Comparison of ENCODE assay signal across 8 cellular contexts in genomic region chr19:48872182-48872883, GRCh38. TPM values are rescaled to one million over a fixed set of nuclear protein-coding genes. Genes with fewer than 3 reads are reported as not detected.
DNase-seq lines count a peak whose midpoint lies in the region; ATAC-seq and TF ChIP-seq lines count a peak whose summit lies in the region.

Gene PPP1R15A, plus strand, starts transcription at chr19:48872421. Its CDS starts 813 bp downstream, at chr19:48873234.

- no peaks in the 10 kb centered on the region for H3K9me3 Mint-ChIP-seq in Calu3 (ENCODE audit: low read depth, unreplicated experiment)
- peaks cover 0 to 12% (median 0%) of the 10 kb centered on the region in 11 donors for H3K9me3 Mint-ChIP-seq in naive thymus-derived CD4-positive, alpha-beta T cell
- H3K9me3 Mint-ChIP-seq in stimulated activated memory B cell treated with anti-CD40 and anti-IgM and Interleukin-4, amounts not matched to agents 10 μg/mL and 1 μg/mL and 100 μg/mL, for 72 hours, result no peaks in the 10 kb centered on the region

- POLR2A ChIA-PET in naive thymus-derived CD4-positive, alpha-beta T cell (lab: Charles Lee), result interaction anchor here (0.6 to 2.3 kb wide), 14 partner anchors 9 to 121 kb away, joined by 3 to 12 read pairs (median 4); partner anchors contain the start of genes DHDH, NUCB1 and RUVBL2

- ATAC-seq in GM21619 (IDR thresholded peaks at IDR 0.05; ENCODE audit: unreplicated experiment), result peak; percentile 40
- ATAC-seq in naive thymus-derived CD4-positive, alpha-beta T cell, result peak; percentile 58
- peak; percentile 72 for ATAC-seq in stimulated activated memory B cell treated with anti-CD40 and anti-IgM and Interleukin-4, amounts not matched to agents 10 μg/mL and 1 μg/mL and 100 μg/mL, for 72 hours

- peaks cover 48% of the 10 kb centered on the region for H3K4me1 Mint-ChIP-seq in Calu3 (ENCODE audit: low read depth, unreplicated experiment)
- H3K4me1 Mint-ChIP-seq in naive thymus-derived CD4-positive, alpha-beta T cell, result peaks cover 31 to 51% (median 41%) of the 10 kb centered on the region in 7 donors
- peaks cover 38% of the 10 kb centered on the region for H3K4me1 Mint-ChIP-seq in stimulated activated memory B cell treated with anti-CD40 and anti-IgM and Interleukin-4, amounts not matched to agents 10 μg/mL and 1 μg/mL and 100 μg/mL, for 72 hours

- peaks cover 50% of the 10 kb centered on the region for H3K36me3 ChIP-seq in MG63
- H3K36me3 ChIP-seq in naive thymus-derived CD4-positive, alpha-beta T cell (ENCODE audit: control insufficient read depth in 2 of 3, insufficient read depth in 3 of 3, low read length in 3 of 3), result peaks cover 0 to 33% (median 0%) of the 10 kb centered on the region in 3 experiments

- no peaks in the 10 kb centered on the region for H3K9me3 ChIP-seq in MG63
- no peaks in the 10 kb centered on the region for H3K9me3 ChIP-seq in naive thymus-derived CD4-positive, alpha-beta T cell (ENCODE audit: control insufficient read depth in 2 of 3, low read length in 3 of 3)

- peaks cover 69% of the 10 kb centered on the region for H3K36me3 Mint-ChIP-seq in Calu3 (ENCODE audit: insufficient read depth, unreplicated experiment)
- peaks cover 0 to 32% (median 13%) of the 10 kb centered on the region in 5 donors for H3K36me3 Mint-ChIP-seq in naive thymus-derived CD4-positive, alpha-beta T cell
- peaks cover 43% of the 10 kb centered on the region for H3K36me3 Mint-ChIP-seq in stimulated activated memory B cell treated with anti-CD40 and anti-IgM and Interleukin-4, amounts not matched to agents 10 μg/mL and 1 μg/mL and 100 μg/mL, for 72 hours

- peak within 1 kb of the TSS; percentile 96 for H3K4me3 ChIP-seq in MG63
- H3K4me3 ChIP-seq in fibroblast of mammary gland (ENCODE audit: control insufficient read depth, low read depth, low read length), result peak within 1 kb of the TSS; percentile 91
- peak within 1 kb of the TSS; percentile 86 for H3K4me3 ChIP-seq in naive thymus-derived CD4-positive, alpha-beta T cell (ENCODE audit: low read length)

- TSS peak; percentile 69 for BruUV-seq in Calu3 (replicated peaks; lab: Mats Ljungman, UMichigan)

- DNase-seq in Calu3 (peak; percentile 99), MG63 (peak; percentile 96), SHP77 (lab: John Stamatoyannopoulos, UW) (peak; percentile 92 to 94), fibroblast of mammary gland (ENCODE audit: low read depth) (peak; percentile 97)
- DNase-seq in activated T-helper 9 cell treated with anti-CD3 and anti-CD28 coated beads, Interleukin-2, amount 50 U/mL, for 16 hours (ENCODE audit: low read depth), result peak; percentile 97
- DNase-seq in naive thymus-derived CD4-positive, alpha-beta T cell, result peak; percentile 96 to 99 (median 98)

- peak within 1 kb of the TSS; percentile 100 for H3K27ac Mint-ChIP-seq in Calu3 (ENCODE audit: unreplicated experiment)
- peak within 1 kb of the TSS; percentile 94 to 100 (median 99) for H3K27ac Mint-ChIP-seq in naive thymus-derived CD4-positive, alpha-beta T cell
- H3K27ac Mint-ChIP-seq in stimulated activated memory B cell treated with anti-CD40 and anti-IgM and Interleukin-4, amounts not matched to agents 10 μg/mL and 1 μg/mL and 100 μg/mL, for 72 hours, result peak within 1 kb of the TSS; percentile 100

- no peaks in the 10 kb centered on the region for H3K27me3 ChIP-seq in MG63
- no peaks in the 10 kb centered on the region for H3K27me3 ChIP-seq in naive thymus-derived CD4-positive, alpha-beta T cell (ENCODE audit: control insufficient read depth in 2 of 2, insufficient read depth in 2 of 2, low read length in 2 of 2)

- TF ChIP-seq CTCF in Calu3 (IDR thresholded peaks at IDR 0.05; ENCODE audit: unreplicated experiment) (no peak), fibroblast of mammary gland (conservative IDR thresholded peaks at IDR 0.05; ENCODE audit: control insufficient read depth, insufficient read depth, low read depth, low read length) (no peak)

- CTCF ChIA-PET in Calu3 (lab: Charles Lee), result interaction anchor here (0.6 to 1.4 kb wide), 5 partner anchors 29 to 131 kb away, joined by 3 to 5 read pairs (median 4); partner anchors contain the start of genes GYS1 and RUVBL2
- CTCF ChIA-PET in naive thymus-derived CD4-positive, alpha-beta T cell (lab: Charles Lee), result interaction anchor here (1.1 to 4.9 kb wide), 2 partner anchors 28 to 99 kb away, joined by 4 to 16 read pairs; partner anchors contain the start of gene NUCB1

- intact Hi-C loops in Calu3 (cut with micrococcal nuclease; ENCODE audit: unreplicated experiment), result no loop called here
- intact Hi-C loops in naive thymus-derived CD4-positive, alpha-beta T cell (cut with micrococcal nuclease), result loop anchor here (1.0 to 5.0 kb wide), 10 partner anchors 14 to 1760 kb away; partner anchors contain the start of genes DHDH (in 2 of the 2), FTL (in 1 of the 2), GYS1 (in 1 of the 2) and PNKP (in 1 of the 2)

- peaks cover 8% of the 10 kb centered on the region for H3K27me3 Mint-ChIP-seq in Calu3 (ENCODE audit: unreplicated experiment)
- H3K27me3 Mint-ChIP-seq in naive thymus-derived CD4-positive, alpha-beta T cell, result peaks cover 0 to 14% (median 0%) of the 10 kb centered on the region in 5 donors
- H3K27me3 Mint-ChIP-seq in stimulated activated memory B cell treated with anti-CD40 and anti-IgM and Interleukin-4, amounts not matched to agents 10 μg/mL and 1 μg/mL and 100 μg/mL, for 72 hours, result peaks cover 13% of the 10 kb centered on the region

- H3K4me1 ChIP-seq in naive thymus-derived CD4-positive, alpha-beta T cell (ENCODE audit: control insufficient read depth in 2 of 2, insufficient read depth in 2 of 2, low read length in 2 of 2), result peaks cover 34 to 36% of the 10 kb centered on the region in 2 donors

- H3K4me3 Mint-ChIP-seq in Calu3 (ENCODE audit: low read depth, unreplicated experiment), result peak within 1 kb of the TSS; percentile 95
- peak within 1 kb of the TSS; percentile 94 to 100 (median 98) for H3K4me3 Mint-ChIP-seq in naive thymus-derived CD4-positive, alpha-beta T cell
- H3K4me3 Mint-ChIP-seq in stimulated activated memory B cell treated with anti-CD40 and anti-IgM and Interleukin-4, amounts not matched to agents 10 μg/mL and 1 μg/mL and 100 μg/mL, for 72 hours, result peak within 1 kb of the TSS; percentile 99

- H3K27ac ChIP-seq in naive thymus-derived CD4-positive, alpha-beta T cell (ENCODE audit: low read depth, low read length), result peak within 1 kb of the TSS; percentile 99

RNA-seq across cellular contexts. Expression of gene PPP1R15A, which starts in this region (rescaled TPM):
- total RNA-seq in Calu3 (2022), result 118 TPM in 2 replicates
- 26.1 and 36.4 TPM in 2 replicates for total RNA-seq in MG63 (2014; rRNA removed; shearing (Covaris generic); ENCODE audit: low replicate concordance)
- total RNA-seq in naive thymus-derived CD4-positive, alpha-beta T cell, result 1,000 to 10,000 TPM in 1 of 5 experiments, 100 to 1,000 TPM in 1, 10 to 100 TPM in 3; 31.5 to 1,030 (median 71.9) TPM
- 10 to 100 TPM; 23.0 to 29.8 TPM for polyA plus RNA-seq in naive thymus-derived CD4-positive, alpha-beta T cell

Comparison
In these comparisons a context has a peak if more than half of its experiments do, and no peak if none do; other contexts are left out.
1. Peak in every context shown above with its lines: DNase-seq, ATAC-seq, H3K4me3 ChIP-seq and H3K27ac ChIP-seq.